In genomic region chr4:82489987-82490386, GRCh38 we compare ENCODE assay signal across 1 cellular context.
TF ChIP-seq lines count a peak whose summit lies in the region.

No MANE protein-coding gene starts in this region.

TF ChIP-seq in HepG2, 621 proteins besides CTCF, POLR2A, EP300 and RAD21:
- 0 out of 2 replicates have a peak, but pooled peaks have one; percentile 18 for TF ChIP-seq POGZ (CRISPR knock-in tag; IDR thresholded peaks at IDR 0.05)
- no peak for TF ChIP-seq ZIK1 (CRISPR knock-in tag; IDR thresholded peaks at IDR 0.05; ENCODE audit: borderline replicate concordance, low read depth)
- no peak for TF ChIP-seq MXD1 (CRISPR knock-in tag; IDR thresholded peaks at IDR 0.05)
- TF ChIP-seq MBD4 (IDR thresholded peaks at IDR 0.05; ENCODE audit: borderline replicate concordance, low read length): no peak
- no peak for TF ChIP-seq ZNF234 (CRISPR knock-in tag; conservative IDR thresholded peaks at IDR 0.05)
- peak in 1 of 2 experiments; percentile 32; a peak in 1 of 4 replicates for TF ChIP-seq NR2F1 (CRISPR knock-in tag; IDR thresholded peaks at IDR 0.05)
- TF ChIP-seq FOXO1 (CRISPR knock-in tag; IDR thresholded peaks at IDR 0.05): no peak
- TF ChIP-seq CEBPG (CRISPR knock-in tag; IDR thresholded peaks at IDR 0.05): 0 out of 2 replicates have a peak, but pooled peaks have one; percentile 4
- no peak for TF ChIP-seq AGO2 (optimal IDR thresholded peaks at IDR 0.05; ENCODE audit: low read depth, low read length)
- TF ChIP-seq ZBTB34 (CRISPR knock-in tag; IDR thresholded peaks at IDR 0.05): no peak
- TF ChIP-seq ZFP36L1 (CRISPR knock-in tag; IDR thresholded peaks at IDR 0.05): no peak
- no peak for TF ChIP-seq ZNF253 (CRISPR knock-in tag; IDR thresholded peaks at IDR 0.05; ENCODE audit: borderline replicate concordance)
- peak; percentile 29; the same call in 1 of the 2 replicates for TF ChIP-seq RARA (CRISPR knock-in tag; IDR thresholded peaks at IDR 0.05)
- 0 out of 2 replicates have a peak, but pooled peaks have one; percentile 15 for TF ChIP-seq GATAD2A (CRISPR knock-in tag; IDR thresholded peaks at IDR 0.05)
- 0 out of 2 replicates have a peak, but pooled peaks have one; percentile 17 for TF ChIP-seq NR2C2 (CRISPR knock-in tag; IDR thresholded peaks at IDR 0.05; ENCODE audit: borderline replicate concordance)
- TF ChIP-seq SALL1 (CRISPR knock-in tag; IDR thresholded peaks at IDR 0.05): peak; percentile 43; the same call in 1 of the 2 replicates
- peak; percentile 34; the same call in 1 of the 2 replicates for TF ChIP-seq HNF4G (IDR thresholded peaks at IDR 0.05; ENCODE audit: borderline replicate concordance, low read depth, low read length)
- TF ChIP-seq HNF4G (CRISPR knock-in tag; IDR thresholded peaks at IDR 0.05; ENCODE audit: borderline replicate concordance, low read depth): no peak
- 0 out of 2 replicates have a peak, but pooled peaks have one; percentile 10 for TF ChIP-seq ARID5B (CRISPR knock-in tag; IDR thresholded peaks at IDR 0.05)
- no peak for TF ChIP-seq SP2 (CRISPR knock-in tag; IDR thresholded peaks at IDR 0.05)
- TF ChIP-seq HNF4A (CRISPR knock-in tag; IDR thresholded peaks at IDR 0.05): peak; percentile 74
- TF ChIP-seq ESRRA (CRISPR knock-in tag; IDR thresholded peaks at IDR 0.05; ENCODE audit: low read depth): peak; percentile 89
- TF ChIP-seq NFIB (CRISPR knock-in tag; IDR thresholded peaks at IDR 0.05; ENCODE audit: borderline replicate concordance): no peak
